6 cellular contexts compared by ENCODE assay signal in the genomic region with DNA sequence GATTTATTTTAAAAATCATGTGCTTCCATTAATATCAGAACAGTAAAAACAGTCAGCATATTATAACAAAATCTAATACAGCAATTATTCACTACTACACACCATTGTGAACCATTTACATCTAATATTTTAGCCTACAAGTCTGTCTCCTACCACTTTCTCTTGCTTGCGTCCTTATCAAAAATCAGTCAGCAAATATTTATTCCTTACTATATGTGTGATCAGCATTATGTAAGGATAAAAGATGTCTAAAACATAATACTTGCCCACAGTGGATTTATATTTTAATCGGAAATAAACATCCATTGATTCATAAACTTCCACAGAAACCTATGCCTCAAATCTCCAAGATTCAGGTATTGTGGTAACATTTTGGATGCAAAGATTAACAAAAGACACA.
"Had no signal": no experiment of that assay in that cellular context is flagged by ENCODE, and none has a peak within 500 bp of the region (broad histone marks: within the 10 kb centered on the region; RNA-seq: fewer than 3 reads in every experiment).

No MANE protein-coding gene starts in this region.

- DNase-seq: IMR-90, KBM-7, KG1 had no signal

- H3K4me2 ChIP-seq: KMS-11 had no signal

- FAIRE-seq: HTR-8/SVneo had no signal

- H3K9ac ChIP-seq: KMS-11 had no signal

- H3K27ac ChIP-seq: HL-60, KMS-11 had no signal
